ENCODE assay signal across 22 cellular contexts in genomic region chr3:10740954-10741353, GRCh38.
"Had no signal": no experiment of that assay in that cellular context is flagged by ENCODE, and none has a peak within 500 bp of the region (broad histone marks: within the 10 kb centered on the region; RNA-seq: fewer than 3 reads in every experiment).

No MANE protein-coding gene starts in this region.

- H3K36me3 ChIP-seq: SJSA1 had no signal

- H3K9me3 ChIP-seq: SJSA1 had no signal

- DNase-seq: KBM-7, MV-4-11, NCI-H1048, NCI-H1105, NCI-H1417, NCI-H1436 treated with DMSO at 0.1 percent for 48 hours, NCI-H1694, NCI-H187 treated with DMSO at 0.1 percent for 48 hours, NCI-H2029 treated with DMSO at 0.1 percent for 48 hours, NCI-H226, NCI-H446, NCI-H510A, NCI-H524 treated with DMSO at 0.1 percent for 48 hours, NCI-H69, NCI-H774, Right ventricle myocardium superior, RPMI8226, SIG-M5, SW 1271 had no signal

- H3K27ac ChIP-seq: HL-60, SJSA1, SK-N-MC had no signal

- H3K4me1 ChIP-seq: SJSA1 had no signal

- H3K4me3 ChIP-seq: SJSA1, SK-N-MC had no signal
